In genomic region chr14:75174066-75174465, GRCh38 we compare ENCODE assay signal across 13 cellular contexts. TPM values are rescaled to one million over a fixed set of nuclear protein-coding genes. Genes with fewer than 3 reads are reported as not detected.
DNase-seq lines count a peak whose midpoint lies in the region; ATAC-seq, FAIRE-seq and TF ChIP-seq lines count a peak whose summit lies in the region.
"Had no signal": no experiment of that assay in that cellular context is flagged by ENCODE, and none has a peak within 500 bp of the region (broad histone marks: within the 10 kb centered on the region; RNA-seq: fewer than 3 reads in every experiment).

No MANE protein-coding gene starts in this region.

- peak overlapping the region; percentile 73 for H3K27ac Mint-ChIP-seq in CD8-positive, alpha-beta T cell
- H3K27ac Mint-ChIP-seq in brain: peak overlapping the region in 4 of 5 experiments; percentile 29 to 100 (median 83)
- H3K27ac Mint-ChIP-seq in nephron: peak overlapping the region; percentile 47 to 99 (median 76)

- peaks cover 69% of the 10 kb centered on the region for H3K79me2 ChIP-seq in Loucy (ENCODE audit: insufficient read depth, low read length)

- H3K4me3 ChIP-seq in CD8-positive, alpha-beta T cell (ENCODE audit: low read depth, low read length): no peak overlapping the region
- peak overlapping the region; percentile 76 for H3K4me3 ChIP-seq in Loucy (ENCODE audit: low read length, poor library complexity, severe bottlenecking)
- no peak overlapping the region for H3K4me3 ChIP-seq in kidney (ENCODE audit: low read length in 2 of 2)

- H3K9me3 Mint-ChIP-seq in CD8-positive, alpha-beta T cell: no peaks in the 10 kb centered on the region
- H3K9me3 Mint-ChIP-seq in brain (peaks cover 0 to 4% (median 0%) of the 10 kb centered on the region in 5 experiments), nephron (no peaks in the 10 kb centered on the region)

- no peaks in the 10 kb centered on the region for H3K9me3 ChIP-seq in CD8-positive, alpha-beta T cell (ENCODE audit: low read length)
- H3K9me3 ChIP-seq in Loucy (ENCODE audit: insufficient read depth, low read depth, low read length): no peaks in the 10 kb centered on the region
- no peaks in the 10 kb centered on the region for H3K9me3 ChIP-seq in kidney (ENCODE audit: control insufficient read depth in 1 of 2, low read length in 2 of 2)

- peak overlapping the region; percentile 79 for H3K4me2 ChIP-seq in Loucy (ENCODE audit: low read depth, low read length, poor library complexity, severe bottlenecking)

- POLR2A ChIA-PET in CD8-positive, alpha-beta T cell (lab: Charles Lee): no interaction called here

- H3F3A ChIP-seq in Loucy (ENCODE audit: low read depth): no peaks in the 10 kb centered on the region

- H3K9me2 ChIP-seq in Loucy (replicated peaks; ENCODE audit: low read depth, low read length): no peaks in the 10 kb centered on the region

- H3K27me3 ChIP-seq in CD8-positive, alpha-beta T cell (ENCODE audit: insufficient read depth, low read length): no peaks in the 10 kb centered on the region
- no peaks in the 10 kb centered on the region for H3K27me3 ChIP-seq in Loucy (ENCODE audit: insufficient read depth, low read length, poor library complexity, severe bottlenecking)
- no peaks in the 10 kb centered on the region for H3K27me3 ChIP-seq in foreskin keratinocyte

- peaks cover 25% of the 10 kb centered on the region for H3K4me1 ChIP-seq in CD8-positive, alpha-beta T cell (ENCODE audit: insufficient read depth, low read length)
- H3K4me1 ChIP-seq in Loucy (ENCODE audit: insufficient read depth, low read length, poor library complexity, severe bottlenecking): peaks cover 49% of the 10 kb centered on the region
- no peaks in the 10 kb centered on the region for H3K4me1 ChIP-seq in foreskin keratinocyte
- peaks cover 4 to 11% of the 10 kb centered on the region in 2 donors for H3K4me1 ChIP-seq in kidney (ENCODE audit: control insufficient read depth in 1 of 2, insufficient read depth in 1 of 2, low read depth in 1 of 2, low read length in 2 of 2)

- peaks cover 51% of the 10 kb centered on the region for H4K20me1 ChIP-seq in Loucy (ENCODE audit: insufficient read depth, low read length, poor library complexity, severe bottlenecking)

- no peak for TF ChIP-seq CTCF in CD8-positive, alpha-beta T cell (IDR thresholded peaks at IDR 0.05)
- TF ChIP-seq CTCF in Loucy (conservative IDR thresholded peaks at IDR 0.05; ENCODE audit: low read length) (no peak), brain (conservative IDR thresholded peaks at IDR 0.05) (no peak), nephron (IDR thresholded peaks at IDR 0.05; ENCODE audit: unreplicated experiment in 3 of 3) (no peak), foreskin keratinocyte (conservative IDR thresholded peaks at IDR 0.05) (no peak), kidney (IDR thresholded peaks at IDR 0.05; ENCODE audit: borderline replicate concordance, extremely low read depth, insufficient read depth) (no peak)

- H3K4me1 Mint-ChIP-seq in CD8-positive, alpha-beta T cell (ENCODE audit: low read depth): peaks cover 61% of the 10 kb centered on the region
- peaks cover 64% of the 10 kb centered on the region for H3K4me1 Mint-ChIP-seq in brain
- H3K4me1 Mint-ChIP-seq in nephron: peaks cover 34% of the 10 kb centered on the region

- CTCF ChIA-PET in CD8-positive, alpha-beta T cell (lab: Charles Lee): interaction anchor here (0.7 to 0.9 kb wide), 2 partner anchors 17 to 123 kb away, joined by 3 read pairs; no protein-coding TSS in a partner anchor

- H3K27me3 Mint-ChIP-seq in CD8-positive, alpha-beta T cell (ENCODE audit: low read depth): no peaks in the 10 kb centered on the region
- peaks cover 10% of the 10 kb centered on the region for H3K27me3 Mint-ChIP-seq in brain
- no peaks in the 10 kb centered on the region for H3K27me3 Mint-ChIP-seq in nephron (ENCODE audit: low read depth)

- no peak overlapping the region for H3K27ac ChIP-seq in CD8-positive, alpha-beta T cell (ENCODE audit: low read depth, low read length)
- H3K27ac ChIP-seq in foreskin keratinocyte: no peak overlapping the region
- H3K27ac ChIP-seq in kidney (ENCODE audit: low read depth in 2 of 2, low read length in 2 of 2): no peak overlapping the region

- no peak overlapping the region for H2AFZ ChIP-seq in Loucy (ENCODE audit: low read length)

- peak overlapping the region; percentile 49 for H3K4me3 Mint-ChIP-seq in CD8-positive, alpha-beta T cell
- H3K4me3 Mint-ChIP-seq in brain: peak overlapping the region; percentile 87 to 98 (median 91)
- H3K4me3 Mint-ChIP-seq in nephron: peak overlapping the region; percentile 92 to 97 (median 95)

- peak overlapping the region; percentile 78 for H3K9ac ChIP-seq in Loucy (ENCODE audit: low read depth, low read length, poor library complexity, severe bottlenecking)
- H3K9ac ChIP-seq in kidney (ENCODE audit: low read length in 2 of 2): no peak overlapping the region

- DNase-seq in CD8-positive, alpha-beta T cell: no peak
- DNase-seq in RKO (ENCODE audit: low spot score) (no peak), foreskin keratinocyte (no peak), kidney (no peak)
- DNase-seq: dermis blood vessel endothelial cell; DMS153; NCI-H2081; SHP77 treated with DMSO at 0.1 percent for 48 hours; stimulated activated CD4-positive, alpha-beta T cell treated with anti-CD3 and anti-CD28 coated beads, Interleukin-4, amount 100 ng/mL, for 4 hours had no signal

- H3K36me3 ChIP-seq in CD8-positive, alpha-beta T cell (ENCODE audit: insufficient read depth, low read length): no peaks in the 10 kb centered on the region
- no peaks in the 10 kb centered on the region for H3K36me3 ChIP-seq in Loucy (ENCODE audit: insufficient read depth, low read length)
- H3K36me3 ChIP-seq in kidney (ENCODE audit: control insufficient read depth in 1 of 2, insufficient read depth in 2 of 2, low read length in 2 of 2): no peaks in the 10 kb centered on the region

- intact Hi-C loops in CD8-positive, alpha-beta T cell (cut with DNase I, micrococcal nuclease): no loop called here
- intact Hi-C loops in kidney (cut with DNase I): no loop called here

- H3K36me3 Mint-ChIP-seq in CD8-positive, alpha-beta T cell: peaks cover 28% of the 10 kb centered on the region
- H3K36me3 Mint-ChIP-seq in brain (peaks cover 25% of the 10 kb centered on the region), nephron (ENCODE audit: low read depth) (peaks cover 4% of the 10 kb centered on the region)

- no peak for FAIRE-seq in kidney (lab: Jason Lieb, UNC)

- ATAC-seq in CD8-positive, alpha-beta T cell: no peak
- ATAC-seq in HG02798 (IDR thresholded peaks at IDR 0.05; ENCODE audit: poor library complexity, unreplicated experiment) (no peak), foreskin keratinocyte (no peak)

RNA-seq across cellular contexts. Expression of gene TMED10, which starts 2.3 kb away (rescaled TPM):
- total RNA-seq in CD8-positive, alpha-beta T cell: 100 to 1,000 TPM; 126 to 129 TPM
- 227 TPM for polyA plus RNA-seq in brain (ENCODE audit: insufficient read depth, low read depth, low replicate concordance)
- total RNA-seq in foreskin keratinocyte: 334 and 336 TPM in 2 replicates
- 243 and 254 TPM in 2 replicates for polyA plus RNA-seq in foreskin keratinocyte
- total RNA-seq in kidney: 401 TPM
- polyA plus RNA-seq in kidney (ENCODE audit: insufficient read depth, low read depth, low replicate concordance): 222 TPM

RNA-seq across cellular contexts. Expression of gene NEK9, which starts 47.2 kb away (rescaled TPM):
- total RNA-seq in CD8-positive, alpha-beta T cell: 10 to 100 TPM; 40.7 to 42.9 TPM
- 37.7 TPM for polyA plus RNA-seq in brain (ENCODE audit: insufficient read depth, low read depth, low replicate concordance)
- total RNA-seq in foreskin keratinocyte: 22.9 and 24.2 TPM in 2 replicates
- 13.3 and 16.6 TPM in 2 replicates for polyA plus RNA-seq in foreskin keratinocyte
- 81.5 TPM for total RNA-seq in kidney
- 25.4 TPM for polyA plus RNA-seq in kidney (ENCODE audit: insufficient read depth, low read depth, low replicate concordance)
